8 cellular contexts compared by ENCODE assay signal in the genomic region with DNA sequence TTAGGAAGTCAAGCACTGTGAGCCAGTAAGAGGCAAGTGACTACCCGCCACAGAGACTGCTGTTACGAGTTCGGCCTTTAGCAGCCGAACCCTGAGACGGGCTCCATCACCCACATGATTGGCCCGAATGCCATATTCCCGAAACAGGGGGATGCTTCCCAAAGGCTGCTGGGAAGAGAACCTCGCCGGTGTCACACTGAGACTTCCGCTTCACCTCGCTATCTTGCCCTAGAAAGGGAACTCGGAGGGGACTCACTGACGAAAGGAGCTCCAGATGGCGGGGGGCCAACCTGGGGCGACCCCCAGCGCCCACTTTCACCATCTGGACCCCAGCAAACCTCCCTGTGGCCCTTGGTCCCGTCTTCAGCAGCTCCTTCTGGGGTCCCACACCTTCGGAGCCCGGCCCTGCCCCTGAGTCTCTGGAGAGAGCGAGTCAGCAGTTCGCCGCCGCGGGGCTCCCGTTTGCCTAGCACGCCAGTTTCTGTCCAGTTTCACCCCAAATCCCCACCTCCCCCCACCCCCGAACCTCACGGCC.
DNase-seq lines count a peak whose midpoint lies in the region; ATAC-seq and TF ChIP-seq lines count a peak whose summit lies in the region.

No MANE protein-coding gene starts in this region.

- TF ChIP-seq CTCF in AG04449 (IDR thresholded peaks at IDR 0.05; ENCODE audit: insufficient read depth, low read length, missing control alignments): no peak

- ATAC-seq in GM18907 (IDR thresholded peaks at IDR 0.05; ENCODE audit: unreplicated experiment) (peak; percentile 47), HG03108 (IDR thresholded peaks at IDR 0.05; ENCODE audit: unreplicated experiment) (peak; percentile 20)

- H3K9me3 ChIP-seq in SK-N-MC (ENCODE audit: low read depth, low read length): no peaks in the 10 kb centered on the region

- peak overlapping the region; percentile 81 for H3K9ac ChIP-seq in SK-N-MC (ENCODE audit: insufficient read length)

- POLR2A ChIA-PET in AG04449 (lab: Yijun Ruan, JAX): interaction anchor here (0.7 to 0.9 kb wide), 2 partner anchors 31 to 67 kb away, joined by 3 read pairs; a partner anchor contains a TSS

- CTCF ChIA-PET in AG04449 (lab: Yijun Ruan, JAX): interaction anchor here (0.9 to 3.4 kb wide), 4 partner anchors 10 to 686 kb away, joined by 3 to 14 read pairs (median 4); no protein-coding TSS in a partner anchor

- H3K27ac ChIP-seq in SK-N-MC: peak overlapping the region; percentile 13; the same call in 1 of the 2 replicates

- H3K36me3 ChIP-seq in SK-N-MC (ENCODE audit: insufficient read depth, low read length): peaks cover 6% of the 10 kb centered on the region; the same call in 1 of the 2 replicates

- H3K4me3 ChIP-seq in AG04449 (ENCODE audit: low read depth, low read length) (peak overlapping the region; percentile 82), SK-N-MC (peak overlapping the region; percentile 83)

- DNase-seq in AG04449 (ENCODE audit: low read depth, low spot score): no peak
- no peak for DNase-seq in SK-N-MC (ENCODE audit: low read depth, low spot score)
- peak; percentile 62 for DNase-seq in cerebellar cortex (ENCODE audit: low spot score)
- peak; percentile 52 for DNase-seq in left kidney (ENCODE audit: low read depth, low spot score)
- peak; percentile 45 to 58 for DNase-seq in stimulated activated CD4-positive, alpha-beta T cell treated with anti-CD3 and anti-CD28 coated beads, Interleukin-2, amount 100 ng/mL, for 24 hours
- no peak for DNase-seq in NCI-H524 (lab: John Stamatoyannopoulos, UW)

Comparison
In these comparisons a context has a peak if more than half of its experiments do, and no peak if none do; other contexts are left out.
1. DNase-seq: peak in cerebellar cortex (single experiment), left kidney (single experiment) and stimulated activated CD4-positive, alpha-beta T cell treated with anti-CD3 and anti-CD28 coated beads, Interleukin-2, amount 100 ng/mL, for 24 hours (2 of 2); none in AG04449 (single experiment), SK-N-MC (single experiment) and NCI-H524 (0 of 2).